Comparison of ENCODE assay signal across 8 cellular contexts in genomic region chr6:33080127-33081089, GRCh38. TPM values are rescaled to one million over a fixed set of nuclear protein-coding genes. Genes with fewer than 3 reads are reported as not detected.
DNase-seq lines count a peak whose midpoint lies in the region; ATAC-seq, FAIRE-seq and TF ChIP-seq lines count a peak whose summit lies in the region.

No MANE protein-coding gene starts in this region.

- no peaks in the 10 kb centered on the region for H3K9me1 ChIP-seq in keratinocyte (ENCODE audit: control insufficient read depth, extremely low read depth, insufficient read depth, low read length)

- H3K4me2 ChIP-seq in keratinocyte (ENCODE audit: control insufficient read depth, extremely low read depth, insufficient read depth, low read depth, low read length) = peak overlapping the region; percentile 41

- no peaks in the 10 kb centered on the region for H3K9me3 Mint-ChIP-seq in activated CD4-positive, alpha-beta T cell treated with anti-CD3 and anti-CD28 coated beads, Interleukin-2, amount 10 ng/mL, durations not matched to agents 24 days and 14 days

- no peaks in the 10 kb centered on the region for H3K9me3 ChIP-seq in keratinocyte (ENCODE audit: control insufficient read depth, low read depth, low read length)

- H3K27me3 Mint-ChIP-seq in activated CD4-positive, alpha-beta T cell treated with anti-CD3 and anti-CD28 coated beads, Interleukin-2, amount 10 ng/mL, durations not matched to agents 24 days and 14 days = no peaks in the 10 kb centered on the region

- H3K4me3 Mint-ChIP-seq in activated CD4-positive, alpha-beta T cell treated with anti-CD3 and anti-CD28 coated beads, Interleukin-2, amount 10 ng/mL, durations not matched to agents 24 days and 14 days = no peak overlapping the region

- dilution Hi-C loops in keratinocyte (cut with MboI; ENCODE audit: extremely low pct_ligation_motif_present, low sequenced_read_pairs) = no loop called here

- peak; percentile 40 for DNase-seq in activated CD4-positive, alpha-beta T cell treated with anti-CD3 and anti-CD28 coated beads, Interleukin-2, amount 10 ng/mL, durations not matched to agents 24 days and 14 days
- no peak for DNase-seq in activated CD4-positive, alpha-beta T cell treated with anti-CD3 and anti-CD28 coated beads, Interleukin-2, amount 50 U/mL, for 4 hours
- DNase-seq in cerebellar cortex (ENCODE audit: low spot score) (peak; percentile 73), keratinocyte (ENCODE audit: low read depth, low spot score) (no peak), UCSD-AML1 (lab: John Stamatoyannopoulos, UW; ENCODE audit: unreplicated experiment) (no peak)
- no peak for DNase-seq in stimulated activated naive CD4-positive, alpha-beta T cell (lab: John Stamatoyannopoulos, UW)

- intact Hi-C loops in activated CD4-positive, alpha-beta T cell treated with anti-CD3 and anti-CD28 coated beads, Interleukin-2, amount 10 ng/mL, durations not matched to agents 24 days and 14 days (cut with micrococcal nuclease) = no loop called here

- H3K36me3 ChIP-seq in keratinocyte (ENCODE audit: control insufficient read depth in 2 of 2, extremely low read depth in 1 of 2, insufficient read depth in 2 of 2, low read length in 2 of 2) = no peaks in the 10 kb centered on the region

- H3K4me1 Mint-ChIP-seq in activated CD4-positive, alpha-beta T cell treated with anti-CD3 and anti-CD28 coated beads, Interleukin-2, amount 10 ng/mL, durations not matched to agents 24 days and 14 days = peaks cover 37% of the 10 kb centered on the region

- peaks cover 54% of the 10 kb centered on the region for H3K27me3 ChIP-seq in keratinocyte (ENCODE audit: control insufficient read depth, extremely low read depth, insufficient read depth, low read length)

- no peak overlapping the region for H3K9ac ChIP-seq in keratinocyte (ENCODE audit: control insufficient read depth, extremely low read depth, insufficient read depth, low read length)

- no peaks in the 10 kb centered on the region for H3K36me3 Mint-ChIP-seq in activated CD4-positive, alpha-beta T cell treated with anti-CD3 and anti-CD28 coated beads, Interleukin-2, amount 10 ng/mL, durations not matched to agents 24 days and 14 days (ENCODE audit: low read depth)

- FAIRE-seq in keratinocyte (lab: Jason Lieb, UNC) = no peak

- H3K4me3 ChIP-seq in keratinocyte (ENCODE audit: control insufficient read depth in 2 of 3, extremely low read depth in 1 of 3, insufficient read depth in 2 of 3, low read depth in 1 of 3, low read length in 3 of 3) (no peak overlapping the region), skin epidermis (peak overlapping the region; percentile 11 to 37 (median 25))

- H2AFZ ChIP-seq in keratinocyte (ENCODE audit: control insufficient read depth, low read length) = no peak overlapping the region

- no peaks in the 10 kb centered on the region for H4K20me1 ChIP-seq in keratinocyte (ENCODE audit: control insufficient read depth, extremely low read depth, insufficient read depth, low read length)

- no peaks in the 10 kb centered on the region for H3K79me2 ChIP-seq in keratinocyte (ENCODE audit: control insufficient read depth, insufficient read depth, low read length)

- ATAC-seq in GM21447 (IDR thresholded peaks at IDR 0.05; ENCODE audit: unreplicated experiment) = no peak

- no peak overlapping the region for H3K27ac Mint-ChIP-seq in activated CD4-positive, alpha-beta T cell treated with anti-CD3 and anti-CD28 coated beads, Interleukin-2, amount 10 ng/mL, durations not matched to agents 24 days and 14 days

- H3K27ac ChIP-seq in keratinocyte (ENCODE audit: control insufficient read depth, insufficient read depth, low read length) (no peak overlapping the region), skin epidermis (peak overlapping the region in 18 of 21 experiments; percentile 4 to 78 (median 54))

- TF ChIP-seq CTCF in keratinocyte (optimal IDR thresholded peaks at IDR 0.05 in 1 of 3, IDR thresholded peaks at IDR 0.05 in 1 of 3, conservative IDR thresholded peaks at IDR 0.05 in 1 of 3; ENCODE audit: extremely low read depth in 1 of 3, insufficient read depth in 2 of 3, low read length in 3 of 3) = no peak

- no peaks in the 10 kb centered on the region for H3K4me1 ChIP-seq in keratinocyte (ENCODE audit: control insufficient read depth, extremely low read depth, insufficient read depth, low read length)

RNA-seq across cellular contexts. Expression of gene HLA-DPB1, which starts 4.6 kb away (rescaled TPM):
- total RNA-seq in activated CD4-positive, alpha-beta T cell treated with anti-CD3 and anti-CD28 coated beads, Interleukin-2, amount 10 ng/mL, durations not matched to agents 24 days and 14 days = 4.7 and 6.2 TPM in 2 replicates
- polyA plus RNA-seq in keratinocyte = 0.13 to 0.26 TPM in 2 of 3 replicates, not detected in the other
- not detected for polyA plus RNA-seq in keratinocyte (2011; ENCODE audit: low read depth)
- not detected in 2 replicates for polyA plus RNA-seq in keratinocyte (2011; cell fraction: cytosol; rRNA removed)
- not detected in 2 replicates for polyA plus RNA-seq in keratinocyte (2011; cell fraction: nucleus; rRNA removed)
- not detected in 2 replicates for polyA plus RNA-seq in keratinocyte (2012; ENCODE audit: low replicate concordance)
- not detected in 3 replicates for polyA minus RNA-seq in keratinocyte
- polyA minus RNA-seq in keratinocyte (2011; cell fraction: cytosol; rRNA and poly(A)+ RNA removed) = not detected
- polyA minus RNA-seq in keratinocyte (2011; cell fraction: nucleus; rRNA and poly(A)+ RNA removed) = not detected in 2 replicates

RNA-seq across cellular contexts. Expression of gene HLA-DPA1, which starts 7.0 kb away (rescaled TPM):
- 38.5 and 42.6 TPM in 2 replicates for total RNA-seq in activated CD4-positive, alpha-beta T cell treated with anti-CD3 and anti-CD28 coated beads, Interleukin-2, amount 10 ng/mL, durations not matched to agents 24 days and 14 days
- polyA plus RNA-seq in keratinocyte = 0.09 to 0.61 TPM in 2 of 3 replicates, not detected in the other
- not detected for polyA plus RNA-seq in keratinocyte (2011; ENCODE audit: low read depth)
- not detected in 2 replicates for polyA plus RNA-seq in keratinocyte (2011; cell fraction: cytosol; rRNA removed)
- polyA plus RNA-seq in keratinocyte (2011; cell fraction: nucleus; rRNA removed) = not detected in 2 replicates
- not detected in 2 replicates for polyA plus RNA-seq in keratinocyte (2012; ENCODE audit: low replicate concordance)
- polyA minus RNA-seq in keratinocyte = not detected in 3 replicates
- not detected for polyA minus RNA-seq in keratinocyte (2011; cell fraction: cytosol; rRNA and poly(A)+ RNA removed)
- polyA minus RNA-seq in keratinocyte (2011; cell fraction: nucleus; rRNA and poly(A)+ RNA removed) = not detected in 2 replicates

Comparison
In these comparisons a context has a peak if more than half of its experiments do, and no peak if none do; other contexts are left out.
1. DNase-seq: peak in activated CD4-positive, alpha-beta T cell treated with anti-CD3 and anti-CD28 coated beads, Interleukin-2, amount 10 ng/mL, durations not matched to agents 24 days and 14 days (single experiment) and cerebellar cortex (single experiment); none in activated CD4-positive, alpha-beta T cell treated with anti-CD3 and anti-CD28 coated beads, Interleukin-2, amount 50 U/mL, for 4 hours (0 of 2), keratinocyte (single experiment), stimulated activated naive CD4-positive, alpha-beta T cell (0 of 6) and UCSD-AML1 (single experiment).
2. H3K4me3 ChIP-seq: peak in skin epidermis (7 of 7); none in keratinocyte (0 of 3).